8 cellular contexts compared by ENCODE assay signal in genomic region chr3:101070260-101071121, GRCh38.
A peak's percentile ranks its signal among the peaks of the same experiment; 100 is the strongest.
DNase-seq lines count a peak whose midpoint lies in the region; ATAC-seq and TF ChIP-seq lines count a peak whose summit lies in the region.

No MANE protein-coding gene starts in this region.

- H3K4me3 Mint-ChIP-seq in HFFc6 = no peak overlapping the region
- no peak overlapping the region for H3K4me3 Mint-ChIP-seq in activated CD8-positive, alpha-beta memory T cell treated with anti-CD3 and anti-CD28 coated beads, Interleukin-2, amount 10 ng/mL, durations not matched to agents 7 days and 5 days

- H2AFZ ChIP-seq in osteoblast (ENCODE audit: low read length) = peak overlapping the region; percentile 74

- H3K36me3 Mint-ChIP-seq in HFFc6 (ENCODE audit: low read depth) = peaks cover 11% of the 10 kb centered on the region; the same call in 1 of the 2 replicates
- no peaks in the 10 kb centered on the region for H3K36me3 Mint-ChIP-seq in activated CD8-positive, alpha-beta memory T cell treated with anti-CD3 and anti-CD28 coated beads, Interleukin-2, amount 10 ng/mL, durations not matched to agents 7 days and 5 days

- no peak for TF ChIP-seq POLR2A in erythroblast (IDR thresholded peaks at IDR 0.05; ENCODE audit: low read length)

- no peaks in the 10 kb centered on the region for H3K79me2 ChIP-seq in osteoblast (ENCODE audit: insufficient read depth, low read length)

- no peak overlapping the region for H3K4me3 ChIP-seq in osteoblast (ENCODE audit: insufficient read depth, low read length)

- H3K27me3 Mint-ChIP-seq in HFFc6 (ENCODE audit: insufficient read depth) = no peaks in the 10 kb centered on the region
- peaks cover 21% of the 10 kb centered on the region for H3K27me3 Mint-ChIP-seq in activated CD8-positive, alpha-beta memory T cell treated with anti-CD3 and anti-CD28 coated beads, Interleukin-2, amount 10 ng/mL, durations not matched to agents 7 days and 5 days

- no peaks in the 10 kb centered on the region for H3K9me3 Mint-ChIP-seq in HFFc6
- H3K9me3 Mint-ChIP-seq in activated CD8-positive, alpha-beta memory T cell treated with anti-CD3 and anti-CD28 coated beads, Interleukin-2, amount 10 ng/mL, durations not matched to agents 7 days and 5 days (ENCODE audit: low read depth) = no peaks in the 10 kb centered on the region

- no peaks in the 10 kb centered on the region for H3K27me3 ChIP-seq in osteoblast (ENCODE audit: insufficient read depth, low read length)

- peaks cover 74% of the 10 kb centered on the region for H3K4me1 Mint-ChIP-seq in HFFc6 (ENCODE audit: low read depth)
- H3K4me1 Mint-ChIP-seq in activated CD8-positive, alpha-beta memory T cell treated with anti-CD3 and anti-CD28 coated beads, Interleukin-2, amount 10 ng/mL, durations not matched to agents 7 days and 5 days = no peaks in the 10 kb centered on the region

- DNase-seq in HFFc6 = no peak
- DNase-seq in NCI-H526 treated with DMSO at 0.1 percent for 48 hours (lab: John Stamatoyannopoulos, UW) = peak; percentile 10
- peak; percentile 60 for DNase-seq in activated CD8-positive, alpha-beta memory T cell treated with anti-CD3 and anti-CD28 coated beads, Interleukin-2, amount 10 ng/mL, durations not matched to agents 7 days and 5 days
- peak; percentile 69 to 82 for DNase-seq in erythroblast (lab: John Stamatoyannopoulos, UW)
- no peak for DNase-seq in osteoblast (ENCODE audit: insufficient read length, low spot score, missing footprints)

- H3K4me2 ChIP-seq in osteoblast (ENCODE audit: insufficient read depth, low read length) = peak overlapping the region; percentile 4

- peak overlapping the region; percentile 55 for H3K27ac ChIP-seq in osteoblast (ENCODE audit: low read depth, low read length)

- H3K4me1 ChIP-seq in osteoblast (ENCODE audit: insufficient read depth, low read length) = peaks cover 32% of the 10 kb centered on the region

- CTCF ChIA-PET in activated CD8-positive, alpha-beta memory T cell treated with anti-CD3 and anti-CD28 coated beads, Interleukin-2, amount 10 ng/mL, durations not matched to agents 7 days and 5 days (lab: Charles Lee) = interaction anchor here (0.8 to 2.0 kb wide), 4 partner anchors 11 to 311 kb away, joined by 3 to 9 read pairs (median 4); no protein-coding TSS in a partner anchor

- H4K20me1 ChIP-seq in osteoblast (ENCODE audit: insufficient read depth, low read length) = no peaks in the 10 kb centered on the region

- H3K9me3 ChIP-seq in osteoblast (ENCODE audit: low read depth, low read length) = no peaks in the 10 kb centered on the region

- TF ChIP-seq CTCF in GM12872 (IDR thresholded peaks at IDR 0.05; ENCODE audit: insufficient read depth, low read depth, low read length) (peak; percentile 86), HFFc6 (IDR thresholded peaks at IDR 0.05) (peak; percentile 76), osteoblast (IDR thresholded peaks at IDR 0.05; ENCODE audit: extremely low read depth, low read depth, low read length) (peak; percentile 55)

- ATAC-seq in activated CD8-positive, alpha-beta memory T cell treated with anti-CD3 and anti-CD28 coated beads, Interleukin-2, amount 10 ng/mL, durations not matched to agents 7 days and 5 days = peak; percentile 71
- no peak for ATAC-seq in HG03571 (IDR thresholded peaks at IDR 0.05; ENCODE audit: unreplicated experiment)
- ATAC-seq in GM21360 (IDR thresholded peaks at IDR 0.05; ENCODE audit: unreplicated experiment) = no peak

- peak overlapping the region; percentile 67 for H3K27ac Mint-ChIP-seq in HFFc6
- no peak overlapping the region for H3K27ac Mint-ChIP-seq in activated CD8-positive, alpha-beta memory T cell treated with anti-CD3 and anti-CD28 coated beads, Interleukin-2, amount 10 ng/mL, durations not matched to agents 7 days and 5 days

- no peaks in the 10 kb centered on the region for H3K36me3 ChIP-seq in osteoblast (ENCODE audit: insufficient read depth, low read length)

Comparison
In these comparisons a context has a peak if more than half of its experiments do, and no peak if none do; other contexts are left out.
1. DNase-seq: peak in NCI-H526 treated with DMSO at 0.1 percent for 48 hours (single experiment), activated CD8-positive, alpha-beta memory T cell treated with anti-CD3 and anti-CD28 coated beads, Interleukin-2, amount 10 ng/mL, durations not matched to agents 7 days and 5 days (single experiment) and erythroblast (2 of 2); none in HFFc6 (single experiment) and osteoblast (single experiment).
2. Peak in every context shown above with its lines, with median percentiles within 50 percentile points of each other: CTCF ChIP-seq.